Comparison of ENCODE assay signal across 8 cellular contexts in the genomic region with DNA sequence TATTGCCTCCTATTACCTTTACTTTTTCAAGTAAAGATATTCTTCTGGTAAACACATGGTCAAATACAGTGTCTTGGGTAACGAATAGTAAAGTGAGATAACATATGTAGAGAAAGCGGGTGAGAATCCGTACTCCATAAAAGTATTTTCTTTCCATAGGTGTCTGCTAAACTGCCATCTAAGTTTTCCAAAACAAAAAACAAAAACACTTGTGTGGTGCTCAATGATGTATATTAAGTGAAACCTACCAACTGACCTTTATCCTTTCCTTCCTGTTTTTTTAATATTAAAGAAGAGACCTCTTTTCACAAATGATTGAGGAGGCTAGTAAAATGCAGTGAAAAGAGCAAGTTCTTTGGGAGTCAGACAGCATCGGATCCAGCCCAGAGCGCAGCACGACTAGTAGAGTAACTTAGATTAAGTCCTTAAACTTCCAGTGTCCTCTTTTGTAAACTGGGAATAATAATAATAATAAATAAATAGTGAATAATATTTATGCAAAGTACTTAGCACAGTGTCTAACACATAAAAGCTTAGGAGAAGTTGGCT. TPM values are rescaled to one million over a fixed set of nuclear protein-coding genes. Genes with fewer than 3 reads are reported as not detected.
A peak's percentile ranks its signal among the peaks of the same experiment; 100 is the strongest.
DNase-seq lines count a peak whose midpoint lies in the region; ATAC-seq and TF ChIP-seq lines count a peak whose summit lies in the region.

No MANE protein-coding gene starts in this region.

- H3K36me3 Mint-ChIP-seq in CD4-positive, alpha-beta T cell (ENCODE audit: low read depth): peaks cover 40% of the 10 kb centered on the region
- peaks cover 12% of the 10 kb centered on the region for H3K36me3 Mint-ChIP-seq in activated CD8-positive, alpha-beta T cell treated with anti-CD3 and anti-CD28 coated beads for 36 hours (ENCODE audit: low read depth)

- peaks cover 6% of the 10 kb centered on the region for H3K27me3 Mint-ChIP-seq in CD4-positive, alpha-beta T cell
- H3K27me3 Mint-ChIP-seq in activated CD8-positive, alpha-beta T cell treated with anti-CD3 and anti-CD28 coated beads for 36 hours: peaks cover 1% of the 10 kb centered on the region

- no peak for TF ChIP-seq RAD21 in liver (IDR thresholded peaks at IDR 0.05)

- TF ChIP-seq CTCF in CD4-positive, alpha-beta T cell (IDR thresholded peaks at IDR 0.05): no peak
- no peak for TF ChIP-seq CTCF in activated CD8-positive, alpha-beta T cell treated with anti-CD3 and anti-CD28 coated beads for 36 hours (IDR thresholded peaks at IDR 0.05)
- no peak for TF ChIP-seq CTCF in liver (IDR thresholded peaks at IDR 0.05; ENCODE audit: low read depth, low read length, missing input control)

- peak overlapping the region; percentile 98 for H3K27ac Mint-ChIP-seq in CD4-positive, alpha-beta T cell
- peak overlapping the region; percentile 94 for H3K27ac Mint-ChIP-seq in activated CD8-positive, alpha-beta T cell treated with anti-CD3 and anti-CD28 coated beads for 36 hours

- H3K27me3 ChIP-seq in CD4-positive, alpha-beta T cell (ENCODE audit: control insufficient read depth, insufficient read depth, low read length): no peaks in the 10 kb centered on the region
- H3K27me3 ChIP-seq in liver (ENCODE audit: control insufficient read depth in 4 of 4, insufficient read depth in 4 of 4, low read length in 3 of 4): no peaks in the 10 kb centered on the region

- no peak for ATAC-seq in CD4-positive, alpha-beta T cell (ENCODE audit: poor library complexity)
- peak; percentile 4 for ATAC-seq in HG02798 (IDR thresholded peaks at IDR 0.05; ENCODE audit: poor library complexity, unreplicated experiment)
- ATAC-seq in activated CD8-positive, alpha-beta T cell treated with anti-CD3 and anti-CD28 coated beads for 36 hours: no peak

- H3K9me3 ChIP-seq in CD4-positive, alpha-beta T cell (ENCODE audit: control insufficient read depth, low read length): no peaks in the 10 kb centered on the region
- no peaks in the 10 kb centered on the region for H3K9me3 ChIP-seq in liver (ENCODE audit: control insufficient read depth in 4 of 4, low read length in 3 of 4)

- H3K9ac ChIP-seq in liver (ENCODE audit: low read depth in 1 of 2, low read length in 2 of 2): peak overlapping the region; percentile 31 to 58

- DNase-seq in CD4-positive, alpha-beta T cell: no peak
- peak; percentile 29 for DNase-seq in activated CD8-positive, alpha-beta T cell treated with anti-CD3 and anti-CD28 coated beads for 36 hours
- no peak for DNase-seq in activated gamma-delta T cell (lab: John Stamatoyannopoulos, UW)
- DNase-seq in activated CD4-positive, alpha-beta T cell treated with anti-CD3 and anti-CD28 coated beads for 48 hours: no peak
- no peak for DNase-seq in NCI-H526 (lab: John Stamatoyannopoulos, UW)
- no peak for DNase-seq in NCI-H1694 treated with DMSO at 0.1 percent for 48 hours (lab: John Stamatoyannopoulos, UW)

- CTCF ChIA-PET in CD4-positive, alpha-beta T cell (lab: Charles Lee): interaction anchor here (1.2 to 1.4 kb wide), 2 partner anchors 30 to 129 kb away, joined by 4 read pairs; no protein-coding TSS in a partner anchor
- CTCF ChIA-PET in activated CD8-positive, alpha-beta T cell treated with anti-CD3 and anti-CD28 coated beads for 36 hours (lab: Charles Lee): interaction anchor here (0.5 to 3.6 kb wide), 4 partner anchors 10 to 244 kb away, joined by 3 to 22 read pairs (median 3); no protein-coding TSS in a partner anchor

- peaks cover 5 to 13% (median 11%) of the 10 kb centered on the region in 4 donors for H3K4me1 ChIP-seq in liver (ENCODE audit: control insufficient read depth in 4 of 4, insufficient read depth in 4 of 4, low read length in 3 of 4)

- POLR2A ChIA-PET in CD4-positive, alpha-beta T cell (lab: Charles Lee): interaction anchor here (0.8 to 3.4 kb wide), 5 partner anchors 31 to 321 kb away, joined by 3 to 15 read pairs (median 6); a partner anchor contains a TSS
- POLR2A ChIA-PET in activated CD8-positive, alpha-beta T cell treated with anti-CD3 and anti-CD28 coated beads for 36 hours (lab: Charles Lee): interaction anchor here (0.5 to 3.1 kb wide), 6 partner anchors 10 to 349 kb away, joined by 3 to 11 read pairs (median 4); no protein-coding TSS in a partner anchor

- H3K9me3 Mint-ChIP-seq in CD4-positive, alpha-beta T cell: no peaks in the 10 kb centered on the region
- H3K9me3 Mint-ChIP-seq in activated CD8-positive, alpha-beta T cell treated with anti-CD3 and anti-CD28 coated beads for 36 hours: no peaks in the 10 kb centered on the region

- WGBS in liver: 49% methylated on average over 6 of the region's 6 CpGs

- peak overlapping the region; percentile 96 to 99 (median 97) for H3K4me3 ChIP-seq in liver (ENCODE audit: low read depth in 1 of 3, low read length in 3 of 3)

- H3K27ac ChIP-seq in CD4-positive, alpha-beta T cell (ENCODE audit: low read depth, low read length): no peak overlapping the region
- H3K27ac ChIP-seq in liver (ENCODE audit: low read depth in 1 of 2, low read length in 2 of 2): peak overlapping the region in 1 of 2 donors; percentile 85

- H3K4me3 Mint-ChIP-seq in CD4-positive, alpha-beta T cell: peak overlapping the region; percentile 99
- peak overlapping the region; percentile 97 for H3K4me3 Mint-ChIP-seq in activated CD8-positive, alpha-beta T cell treated with anti-CD3 and anti-CD28 coated beads for 36 hours

- H3K36me3 ChIP-seq in liver (ENCODE audit: control insufficient read depth in 4 of 4, insufficient read depth in 3 of 4, low read depth in 1 of 4, low read length in 3 of 4): no peaks in the 10 kb centered on the region

- peaks cover 43% of the 10 kb centered on the region for H3K4me1 Mint-ChIP-seq in CD4-positive, alpha-beta T cell (ENCODE audit: low read depth)
- H3K4me1 Mint-ChIP-seq in activated CD8-positive, alpha-beta T cell treated with anti-CD3 and anti-CD28 coated beads for 36 hours (ENCODE audit: low read depth): peaks cover 33% of the 10 kb centered on the region

- intact Hi-C loops in CD4-positive, alpha-beta T cell (cut with DNase I, micrococcal nuclease): no loop called here
- intact Hi-C loops in activated CD8-positive, alpha-beta T cell treated with anti-CD3 and anti-CD28 coated beads for 36 hours (cut with micrococcal nuclease): no loop called here

TF ChIP-seq in liver, 16 proteins besides CTCF, POLR2A, EP300 and RAD21:
- TF ChIP-seq SP1 (IDR thresholded peaks at IDR 0.05) (no peak), EGR1 (IDR thresholded peaks at IDR 0.05; ENCODE audit: low read depth in 2 of 2) (no peak), YY1 (IDR thresholded peaks at IDR 0.05) (no peak)
- TF ChIP-seq, protein P1, sequence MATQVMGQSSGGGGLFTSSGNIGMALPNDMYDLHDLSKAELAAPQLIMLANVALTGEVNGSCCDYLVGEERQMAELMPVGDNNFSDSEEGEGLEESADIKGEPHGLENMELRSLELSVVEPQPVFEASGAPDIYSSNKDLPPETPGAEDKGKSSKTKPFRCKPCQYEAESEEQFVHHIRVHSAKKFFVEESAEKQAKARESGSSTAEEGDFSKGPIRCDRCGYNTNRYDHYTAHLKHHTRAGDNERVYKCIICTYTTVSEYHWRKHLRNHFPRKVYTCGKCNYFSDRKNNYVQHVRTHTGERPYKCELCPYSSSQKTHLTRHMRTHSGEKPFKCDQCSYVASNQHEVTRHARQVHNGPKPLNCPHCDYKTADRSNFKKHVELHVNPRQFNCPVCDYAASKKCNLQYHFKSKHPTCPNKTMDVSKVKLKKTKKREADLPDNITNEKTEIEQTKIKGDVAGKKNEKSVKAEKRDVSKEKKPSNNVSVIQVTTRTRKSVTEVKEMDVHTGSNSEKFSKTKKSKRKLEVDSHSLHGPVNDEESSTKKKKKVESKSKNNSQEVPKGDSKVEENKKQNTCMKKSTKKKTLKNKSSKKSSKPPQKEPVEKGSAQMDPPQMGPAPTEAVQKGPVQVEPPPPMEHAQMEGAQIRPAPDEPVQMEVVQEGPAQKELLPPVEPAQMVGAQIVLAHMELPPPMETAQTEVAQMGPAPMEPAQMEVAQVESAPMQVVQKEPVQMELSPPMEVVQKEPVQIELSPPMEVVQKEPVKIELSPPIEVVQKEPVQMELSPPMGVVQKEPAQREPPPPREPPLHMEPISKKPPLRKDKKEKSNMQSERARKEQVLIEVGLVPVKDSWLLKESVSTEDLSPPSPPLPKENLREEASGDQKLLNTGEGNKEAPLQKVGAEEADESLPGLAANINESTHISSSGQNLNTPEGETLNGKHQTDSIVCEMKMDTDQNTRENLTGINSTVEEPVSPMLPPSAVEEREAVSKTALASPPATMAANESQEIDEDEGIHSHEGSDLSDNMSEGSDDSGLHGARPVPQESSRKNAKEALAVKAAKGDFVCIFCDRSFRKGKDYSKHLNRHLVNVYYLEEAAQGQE (IDR thresholded peaks at IDR 0.05): no peak
TF ChIP-seq in liver: peak in this region for 0.

RNA-seq across cellular contexts. Expression of a gene that starts 0.4 kb away (rescaled TPM):
- total RNA-seq in CD4-positive, alpha-beta T cell: 10 to 100 TPM; 21.3 to 23.9 TPM
- 10 to 100 TPM; 21.6 to 23.6 TPM for total RNA-seq in activated CD8-positive, alpha-beta T cell treated with anti-CD3 and anti-CD28 coated beads for 36 hours
- total RNA-seq in liver: 10 to 100 TPM in 1 of 2 donors, 1 to 10 TPM in 1; 9.8 to 12.9 TPM
- polyA plus RNA-seq in liver: 1 to 10 TPM; 2.0 to 3.5 TPM
